In the genomic region with DNA sequence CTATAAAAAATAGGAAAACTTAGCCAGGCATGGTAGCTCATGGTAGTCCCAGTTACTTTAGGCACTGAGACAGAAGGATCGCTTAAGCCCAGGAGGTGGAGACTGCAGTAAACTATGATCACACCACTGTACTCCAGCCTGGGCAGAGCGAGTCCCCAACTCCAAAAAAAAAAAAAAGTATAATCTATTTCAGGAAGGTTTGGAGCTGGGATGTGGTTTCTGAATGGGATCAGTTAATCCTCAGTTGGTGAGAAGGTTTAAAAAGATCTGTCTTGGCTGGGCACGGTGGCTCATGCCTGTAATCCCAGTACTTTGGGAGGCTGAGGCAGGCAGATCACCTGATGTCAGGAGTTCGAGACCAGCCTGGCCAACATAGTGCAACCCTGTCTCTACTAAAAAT, we compare ENCODE assay signal across 8 cellular contexts. TPM values are rescaled to one million over a fixed set of nuclear protein-coding genes. Genes with fewer than 3 reads are reported as not detected.
"Had no signal": no experiment of that assay in that cellular context is flagged by ENCODE, and none has a peak within 500 bp of the region (broad histone marks: within the 10 kb centered on the region; RNA-seq: fewer than 3 reads in every experiment).

No MANE protein-coding gene starts in this region.

RNA-seq across cellular contexts. Expression of gene KIAA1755, which starts 5.9 kb away (rescaled TPM):
- total RNA-seq: activated naive CD4-positive, alpha-beta T cell treated with anti-CD3 and anti-CD28 coated beads, Interleukin-2, amount 50 U/mL, for 72 hours; activated T-cell treated with anti-CD3 and anti-CD28 coated beads, Interleukin-2, amount 50 U/mL, for 72 hours; dermis microvascular lymphatic vessel endothelial cell; natural killer cell treated with Interleukin-12 subunit alpha and Interleukin-12 subunit beta and Interleukin-15 and Interleukin-18, amount 100 ng/mL, for 72 hours; T-helper 1 cell treated with Interleukin-12 subunit alpha and Interleukin-12 subunit beta and Interleukin-4 antibody, amounts not matched to agents 30 ng/mL and 1 ng/mL, for 36 hours had no signal

RNA-seq across cellular contexts. Expression of gene BPI, which starts 49.3 kb away (rescaled TPM):
- total RNA-seq: activated naive CD4-positive, alpha-beta T cell treated with anti-CD3 and anti-CD28 coated beads, Interleukin-2, amount 50 U/mL, for 72 hours; activated T-cell treated with anti-CD3 and anti-CD28 coated beads, Interleukin-2, amount 50 U/mL, for 72 hours; dermis microvascular lymphatic vessel endothelial cell; epithelial cell of proximal tubule; fibroblast of lung; natural killer cell treated with Interleukin-12 subunit alpha and Interleukin-12 subunit beta and Interleukin-15 and Interleukin-18, amount 100 ng/mL, for 72 hours; T-helper 1 cell treated with Interleukin-12 subunit alpha and Interleukin-12 subunit beta and Interleukin-4 antibody, amounts not matched to agents 30 ng/mL and 1 ng/mL, for 36 hours had no signal
- polyA plus RNA-seq: fibroblast of lung, heart left ventricle had no signal
